13 cellular contexts compared by ENCODE assay signal in genomic region chr5:76607353-76607871, GRCh38. TPM values are rescaled to one million over a fixed set of nuclear protein-coding genes. Genes with fewer than 3 reads are reported as not detected.
DNase-seq lines count a peak whose midpoint lies in the region; ATAC-seq and TF ChIP-seq lines count a peak whose summit lies in the region.
"Had no signal": no experiment of that assay in that cellular context is flagged by ENCODE, and none has a peak within 500 bp of the region (broad histone marks: within the 10 kb centered on the region; RNA-seq: fewer than 3 reads in every experiment).

No MANE protein-coding gene starts in this region.

- H3K27me3 Mint-ChIP-seq in activated CD8-positive, alpha-beta memory T cell treated with anti-CD3 and anti-CD28 coated beads, Interleukin-2, amount 10 ng/mL, durations not matched to agents 7 days and 5 days = no peaks in the 10 kb centered on the region
- H3K27me3 Mint-ChIP-seq in T-helper 17 cell = no peaks in the 10 kb centered on the region
- no peaks in the 10 kb centered on the region for H3K27me3 Mint-ChIP-seq in stimulated activated naive B cell treated with anti-CD40 and anti-IgM and Interleukin-4, amounts not matched to agents 10 μg/mL and 1 μg/mL and 100 μg/mL, for 72 hours

- H3K36me3 Mint-ChIP-seq in activated CD8-positive, alpha-beta memory T cell treated with anti-CD3 and anti-CD28 coated beads, Interleukin-2, amount 10 ng/mL, durations not matched to agents 7 days and 5 days = peaks cover 57% of the 10 kb centered on the region
- H3K36me3 Mint-ChIP-seq in T-helper 17 cell (ENCODE audit: low read depth) = peaks cover 9% of the 10 kb centered on the region
- H3K36me3 Mint-ChIP-seq in stimulated activated naive B cell treated with anti-CD40 and anti-IgM and Interleukin-4, amounts not matched to agents 10 μg/mL and 1 μg/mL and 100 μg/mL, for 72 hours = no peaks in the 10 kb centered on the region

- no peak for ATAC-seq in activated CD8-positive, alpha-beta memory T cell treated with anti-CD3 and anti-CD28 coated beads, Interleukin-2, amount 10 ng/mL, durations not matched to agents 7 days and 5 days
- ATAC-seq in T-helper 17 cell (peak; percentile 33), HG02610 (IDR thresholded peaks at IDR 0.05; ENCODE audit: unreplicated experiment) (no peak)
- ATAC-seq in stimulated activated naive B cell treated with anti-CD40 and anti-IgM and Interleukin-4, amounts not matched to agents 10 μg/mL and 1 μg/mL and 100 μg/mL, for 72 hours (replicated peaks) = peak; percentile 29 to 33

- no peak for DNase-seq in activated CD8-positive, alpha-beta memory T cell treated with anti-CD3 and anti-CD28 coated beads, Interleukin-2, amount 10 ng/mL, durations not matched to agents 7 days and 5 days
- no peak for DNase-seq in activated CD8-positive, alpha-beta memory T cell treated with anti-CD3 and anti-CD28 coated beads, Interleukin-2, amount 50 U/mL, for 48 hours
- DNase-seq in T-helper 17 cell (no peak), fibroblast of pulmonary artery (ENCODE audit: low read depth) (peak; percentile 27), COLO829 (ENCODE audit: low spot score) (no peak)
- no peak for DNase-seq in stimulated activated naive B cell treated with anti-CD40 and anti-IgM and Interleukin-4, amounts not matched to agents 10 μg/mL and 1 μg/mL and 100 μg/mL, for 72 hours
- no peak for DNase-seq in stimulated activated CD4-positive, alpha-beta T cell treated with anti-CD3 and anti-CD28 coated beads, Interleukin-12 subunit alpha, Interleukin-12 subunit beta, amount 100 ng/mL, for 4 hours
- DNase-seq: activated CD4-positive, alpha-beta T cell treated with anti-CD3 and anti-CD28 coated beads, Interleukin-2, amount 50 U/mL, for 1 hour; mammary epithelial cell; SHP77 treated with DMSO at 0.1 percent for 48 hours; small intestine; stimulated activated CD8-positive, alpha-beta memory T cell treated with anti-CD3 and anti-CD28 coated beads, Interleukin-4, amount 100 ng/mL, for 48 hours had no signal

- H3K9me3 Mint-ChIP-seq in activated CD8-positive, alpha-beta memory T cell treated with anti-CD3 and anti-CD28 coated beads, Interleukin-2, amount 10 ng/mL, durations not matched to agents 7 days and 5 days (ENCODE audit: low read depth) = no peaks in the 10 kb centered on the region
- peaks cover 0 to 1% of the 10 kb centered on the region in 2 donors for H3K9me3 Mint-ChIP-seq in stimulated activated naive B cell treated with anti-CD40 and anti-IgM and Interleukin-4, amounts not matched to agents 10 μg/mL and 1 μg/mL and 100 μg/mL, for 72 hours

- no peak for TF ChIP-seq CTCF in fibroblast of pulmonary artery (IDR thresholded peaks at IDR 0.05; ENCODE audit: low read length, missing control alignments)

- H3K4me3 Mint-ChIP-seq in activated CD8-positive, alpha-beta memory T cell treated with anti-CD3 and anti-CD28 coated beads, Interleukin-2, amount 10 ng/mL, durations not matched to agents 7 days and 5 days = no peak overlapping the region
- no peak overlapping the region for H3K4me3 Mint-ChIP-seq in T-helper 17 cell
- H3K4me3 Mint-ChIP-seq in stimulated activated naive B cell treated with anti-CD40 and anti-IgM and Interleukin-4, amounts not matched to agents 10 μg/mL and 1 μg/mL and 100 μg/mL, for 72 hours = no peak overlapping the region

- H3K4me3 ChIP-seq in fibroblast of pulmonary artery (replicated peaks; ENCODE audit: low read depth, low read length) = no peak overlapping the region

- CTCF ChIA-PET in activated CD8-positive, alpha-beta memory T cell treated with anti-CD3 and anti-CD28 coated beads, Interleukin-2, amount 10 ng/mL, durations not matched to agents 7 days and 5 days (lab: Charles Lee) = interaction anchor here (1.5 to 11.1 kb wide), 3 partner anchors 27 to 168 kb away, joined by 3 to 124 read pairs (median 5); no protein-coding TSS in a partner anchor

- peak overlapping the region; percentile 27 for H3K27ac Mint-ChIP-seq in activated CD8-positive, alpha-beta memory T cell treated with anti-CD3 and anti-CD28 coated beads, Interleukin-2, amount 10 ng/mL, durations not matched to agents 7 days and 5 days
- H3K27ac Mint-ChIP-seq in T-helper 17 cell = peak overlapping the region; percentile 14
- H3K27ac Mint-ChIP-seq in stimulated activated naive B cell treated with anti-CD40 and anti-IgM and Interleukin-4, amounts not matched to agents 10 μg/mL and 1 μg/mL and 100 μg/mL, for 72 hours = peak overlapping the region; percentile 73

- peaks cover 18% of the 10 kb centered on the region for H3K4me1 Mint-ChIP-seq in activated CD8-positive, alpha-beta memory T cell treated with anti-CD3 and anti-CD28 coated beads, Interleukin-2, amount 10 ng/mL, durations not matched to agents 7 days and 5 days
- H3K4me1 Mint-ChIP-seq in T-helper 17 cell = peaks cover 20% of the 10 kb centered on the region
- H3K4me1 Mint-ChIP-seq in stimulated activated naive B cell treated with anti-CD40 and anti-IgM and Interleukin-4, amounts not matched to agents 10 μg/mL and 1 μg/mL and 100 μg/mL, for 72 hours = peaks cover 12 to 23% of the 10 kb centered on the region in 2 donors

- no peaks in the 10 kb centered on the region for H3K9me3 ChIP-seq in T-helper 17 cell (ENCODE audit: control insufficient read depth, low read length, poor library complexity, severe bottlenecking)

RNA-seq across cellular contexts. Expression of gene F2RL2, which starts 15.8 kb away (rescaled TPM):
- under 1 TPM in 1 of 2 experiments, not detected in 1; 0.07 TPM for total RNA-seq in activated CD8-positive, alpha-beta memory T cell treated with anti-CD3 and anti-CD28 coated beads, Interleukin-2, amount 10 ng/mL, durations not matched to agents 7 days and 5 days
- total RNA-seq in T-helper 17 cell = not detected

Comparison
In these comparisons a context has a peak if more than half of its experiments do, and no peak if none do; other contexts are left out.
1. ATAC-seq: peak in T-helper 17 cell (single experiment) and stimulated activated naive B cell treated with anti-CD40 and anti-IgM and Interleukin-4, amounts not matched to agents 10 μg/mL and 1 μg/mL and 100 μg/mL, for 72 hours (2 of 2); none in activated CD8-positive, alpha-beta memory T cell treated with anti-CD3 and anti-CD28 coated beads, Interleukin-2, amount 10 ng/mL, durations not matched to agents 7 days and 5 days (single experiment) and HG02610 (single experiment).
2. H3K27ac Mint-ChIP-seq: peak in every context shown above with its lines; median percentile 73 in stimulated activated naive B cell treated with anti-CD40 and anti-IgM and Interleukin-4, amounts not matched to agents 10 μg/mL and 1 μg/mL and 100 μg/mL, for 72 hours; 27 in activated CD8-positive, alpha-beta memory T cell treated with anti-CD3 and anti-CD28 coated beads, Interleukin-2, amount 10 ng/mL, durations not matched to agents 7 days and 5 days; 14 in T-helper 17 cell.